26 cellular contexts compared by ENCODE assay signal in the genomic region with DNA sequence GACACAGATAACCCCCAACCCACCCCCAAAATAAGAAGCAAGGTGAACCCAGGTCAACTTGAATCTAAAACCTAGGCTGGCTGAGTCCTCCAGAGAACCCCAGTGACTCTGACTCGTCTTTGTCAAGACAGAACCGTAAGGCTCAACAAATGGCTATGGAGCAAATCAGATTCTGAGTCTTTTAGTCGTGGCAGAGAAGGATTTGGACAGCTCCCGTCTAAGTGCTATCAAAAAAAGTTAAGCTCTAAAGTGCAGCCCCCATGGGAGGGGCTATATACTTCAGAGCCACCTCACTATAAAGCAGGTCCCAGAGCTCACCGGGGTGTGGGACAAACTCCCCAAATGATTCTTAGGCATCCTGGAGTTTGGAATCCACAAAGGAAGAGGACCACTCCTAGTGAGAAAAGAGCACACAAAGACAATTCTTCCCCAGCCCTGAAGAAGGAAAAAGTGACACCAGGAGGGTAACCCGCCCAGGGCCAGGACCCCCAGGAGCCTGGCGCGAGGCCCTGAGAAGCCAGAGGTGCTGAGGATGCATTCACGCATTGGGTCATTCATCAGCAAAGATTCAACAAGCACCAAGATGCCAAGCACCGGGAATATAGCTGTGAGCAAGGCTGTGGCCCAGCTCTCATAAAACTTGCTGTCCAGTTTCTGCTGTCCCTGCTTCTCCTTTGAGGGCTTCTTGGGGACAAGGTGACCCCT. TPM values are rescaled to one million over a fixed set of nuclear protein-coding genes. Genes with fewer than 3 reads are reported as not detected.
"Had no signal": no experiment of that assay in that cellular context is flagged by ENCODE, and none has a peak within 500 bp of the region (broad histone marks: within the 10 kb centered on the region; RNA-seq: fewer than 3 reads in every experiment).

No MANE protein-coding gene starts in this region.

- DNase-seq: dermis blood vessel endothelial cell; effector memory CD4-positive, alpha-beta T cell; erythroblast; hypothalamus; immature natural killer cell; islet precursor cell; kidney glomerular epithelial cell; mucosa of descending colon; naive B cell; right lobe of liver; stimulated activated CD4-positive, alpha-beta T cell treated with anti-CD3 and anti-CD28 coated beads, Interleukin-12 subunit alpha, Interleukin-12 subunit beta, amount 100 ng/mL, for 4 hours; stimulated activated CD4-positive, alpha-beta T cell treated with anti-CD3 and anti-CD28 coated beads, Interleukin-1b, Interleukin-23, amount 100 ng/mL, for 48 hours; stimulated activated CD4-positive, alpha-beta T cell treated with anti-CD3 and anti-CD28 coated beads, Interleukin-4, amount 100 ng/mL, for 1 hour; stimulated activated CD8-positive, alpha-beta memory T cell treated with anti-CD3 and anti-CD28 coated beads, Interleukin-4, amount 100 ng/mL, for 48 hours; stimulated activated naive CD4-positive, alpha-beta T cell treated with Interleukin-2 at 50 U/mL for 16 hours; stomach; thyroid gland; trophoblast cell had no signal

- H2AFZ ChIP-seq: parathyroid adenoma had no signal

- H3K36me3 ChIP-seq: neutrophil, right lobe of liver, stomach, thyroid gland had no signal

- H3K27me3 ChIP-seq: neutrophil, right lobe of liver, thyroid gland had no signal

- H3K9ac ChIP-seq: parathyroid adenoma had no signal

- H3K79me2 ChIP-seq: parathyroid adenoma had no signal

- ATAC-seq: left lobe of liver, mucosa of descending colon, right lobe of liver had no signal

- H3K9me3 ChIP-seq: mucosa of descending colon, right lobe of liver, thyroid gland had no signal

- H3K4me1 ChIP-seq: parathyroid adenoma, stomach had no signal

- H3K4me3 ChIP-seq: coronary artery, lung, mucosa of descending colon, right lobe of liver, smooth muscle cell, stomach, thyroid gland had no signal

- H3K4me2 ChIP-seq: smooth muscle cell had no signal

- H3K27ac ChIP-seq: coronary artery, neutrophil, parathyroid adenoma, stomach, thyroid gland had no signal

RNA-seq across cellular contexts. Expression of a gene that starts 25.4 kb away (rescaled TPM):
- polyA plus RNA-seq: immature natural killer cell, liver, smooth muscle cell, stomach, urinary bladder had no signal
